9 cellular contexts compared by ENCODE assay signal in the genomic region with DNA sequence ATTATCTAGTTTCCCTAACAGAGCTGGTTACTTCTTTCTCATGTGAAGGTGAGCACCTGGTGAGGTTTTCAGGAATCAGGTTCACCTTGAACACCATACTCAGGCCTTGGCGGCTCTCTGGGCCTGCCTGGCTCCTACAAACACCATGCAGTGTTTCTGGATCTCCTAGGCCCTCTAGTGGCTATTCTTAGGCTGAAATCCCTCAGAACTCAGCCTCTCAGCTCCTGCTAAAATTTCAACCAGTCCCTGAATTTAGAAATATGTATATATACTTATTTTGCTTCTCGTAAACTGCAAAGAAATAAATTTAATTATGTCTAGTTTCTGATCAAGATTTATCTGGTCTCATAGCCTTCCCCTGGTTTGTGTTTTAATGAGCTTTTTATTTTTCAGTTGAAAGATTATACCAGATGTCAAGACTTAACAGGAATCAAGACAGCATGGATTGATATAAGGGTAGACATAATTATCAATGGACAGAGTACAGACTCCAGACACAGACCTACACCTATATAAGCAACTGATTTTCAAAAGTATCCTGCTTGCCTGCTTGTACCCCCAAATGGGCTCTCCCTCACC. TPM values are rescaled to one million over a fixed set of nuclear protein-coding genes. Genes with fewer than 3 reads are reported as not detected.
A peak's percentile ranks its signal among the peaks of the same experiment; 100 is the strongest.
DNase-seq lines count a peak whose midpoint lies in the region; ATAC-seq and TF ChIP-seq lines count a peak whose summit lies in the region.
"Had no signal": no experiment of that assay in that cellular context is flagged by ENCODE, and none has a peak within 500 bp of the region (broad histone marks: within the 10 kb centered on the region; RNA-seq: fewer than 3 reads in every experiment).

No MANE protein-coding gene starts in this region.

- no peaks in the 10 kb centered on the region for H3K36me3 Mint-ChIP-seq in CD4-positive, alpha-beta T cell (ENCODE audit: low read depth)
- H3K36me3 Mint-ChIP-seq: T-cell had no signal

- peak in 3 of 10 experiments; percentile 1 to 5 (median 4) for DNase-seq in CD4-positive, alpha-beta T cell
- DNase-seq in HK-2 (ENCODE audit: unreplicated experiment) (peak; percentile 19), NCI-H774 (lab: John Stamatoyannopoulos, UW) (peak; percentile 47), astrocyte of the spinal cord (ENCODE audit: low read depth, low spot score) (peak; percentile 68), iPS-NIHi7 (ENCODE audit: extremely low spot score) (peak; percentile 68)
- peak; percentile 8 for DNase-seq in stimulated activated CD4-positive, alpha-beta T cell treated with anti-CD3 and anti-CD28 coated beads, Interleukin-2, amount 100 ng/mL, for 4 hours (ENCODE audit: low read depth)
- DNase-seq in NK-92 treated with Interleukin-12 subunit alpha and Interleukin-12 subunit beta, amount 100 ng/mL, for 24 hours (lab: John Stamatoyannopoulos, UW): no peak

- peak; percentile 74 for TF ChIP-seq CTCF in CD4-positive, alpha-beta T cell (IDR thresholded peaks at IDR 0.05)
- TF ChIP-seq CTCF in astrocyte of the spinal cord (IDR thresholded peaks at IDR 0.05; ENCODE audit: low read depth, low read length): peak; percentile 88

- no peak overlapping the region for H3K4me3 ChIP-seq in astrocyte of the spinal cord (ENCODE audit: low read depth, low read length)

- H3K27ac Mint-ChIP-seq in CD4-positive, alpha-beta T cell: no peak overlapping the region
- H3K27ac Mint-ChIP-seq: T-cell had no signal

- H3K27me3 ChIP-seq in CD4-positive, alpha-beta T cell (ENCODE audit: control insufficient read depth, insufficient read depth, low read length): no peaks in the 10 kb centered on the region

- intact Hi-C loops in CD4-positive, alpha-beta T cell (cut with DNase I, micrococcal nuclease): loop anchor here (1.0 to 5.0 kb wide), 3 partner anchors 112 to 683 kb away; no protein-coding TSS in a partner anchor

- CTCF ChIA-PET in CD4-positive, alpha-beta T cell (lab: Charles Lee): interaction anchor here (0.5 to 3.1 kb wide), 8 partner anchors 8 to 474 kb away, joined by 3 to 24 read pairs (median 5); no protein-coding TSS in a partner anchor

- peak; percentile 51 for ATAC-seq in CD4-positive, alpha-beta T cell (ENCODE audit: poor library complexity)
- ATAC-seq in GM18868 (IDR thresholded peaks at IDR 0.05; ENCODE audit: unreplicated experiment): peak; percentile 93

- H3K4me1 Mint-ChIP-seq in CD4-positive, alpha-beta T cell (ENCODE audit: low read depth): no peaks in the 10 kb centered on the region
- H3K4me1 Mint-ChIP-seq: T-cell had no signal

- no peak overlapping the region for H3K27ac ChIP-seq in CD4-positive, alpha-beta T cell (ENCODE audit: low read depth, low read length)

- POLR2A ChIA-PET in CD4-positive, alpha-beta T cell (lab: Charles Lee): interaction anchor here (1.0 kb wide), 1 partner anchor 112 kb away, joined by 3 read pairs; no protein-coding TSS in a partner anchor

- H3K27me3 Mint-ChIP-seq in CD4-positive, alpha-beta T cell: peaks cover 8% of the 10 kb centered on the region

- no peaks in the 10 kb centered on the region for H3K9me3 Mint-ChIP-seq in CD4-positive, alpha-beta T cell
- H3K9me3 Mint-ChIP-seq: T-cell had no signal

- no peaks in the 10 kb centered on the region for H3K9me3 ChIP-seq in CD4-positive, alpha-beta T cell (ENCODE audit: control insufficient read depth, low read length)

- H3K4me3 Mint-ChIP-seq in CD4-positive, alpha-beta T cell: no peak overlapping the region
- H3K4me3 Mint-ChIP-seq: T-cell had no signal

- in situ Hi-C loops in astrocyte of the spinal cord (cut with HindIII; ENCODE audit: low sequenced_read_pairs): loop anchor here (25.0 kb wide), 1 partner anchor 103 kb away; no protein-coding TSS in a partner anchor

RNA-seq across cellular contexts. Expression of a gene that starts 55.9 kb away (rescaled TPM):
- total RNA-seq in CD4-positive, alpha-beta T cell: 1 to 10 TPM; 1.3 TPM
